1 cellular context compared by ENCODE assay signal in genomic region chr4:36269533-36269932, GRCh38.
TF ChIP-seq lines count a peak whose summit lies in the region.

No MANE protein-coding gene starts in this region.

TF ChIP-seq in WTC11, 78 proteins besides CTCF, POLR2A, EP300 and RAD21 (continued from another document):
- TF ChIP-seq HMGA2 (CRISPR knock-in tag; IDR thresholded peaks at IDR 0.05) (no peak), NFYB (CRISPR knock-in tag; conservative IDR thresholded peaks at IDR 0.05; ENCODE audit: low read depth) (no peak), KAT7 (CRISPR knock-in tag; IDR thresholded peaks at IDR 0.05; ENCODE audit: borderline replicate concordance) (no peak), RORB (CRISPR knock-in tag; IDR thresholded peaks at IDR 0.05) (no peak), PREB (CRISPR knock-in tag; IDR thresholded peaks at IDR 0.05; ENCODE audit: borderline replicate concordance) (no peak), ZNF416 (CRISPR knock-in tag; IDR thresholded peaks at IDR 0.05) (no peak)
- TF ChIP-seq, protein P1, sequence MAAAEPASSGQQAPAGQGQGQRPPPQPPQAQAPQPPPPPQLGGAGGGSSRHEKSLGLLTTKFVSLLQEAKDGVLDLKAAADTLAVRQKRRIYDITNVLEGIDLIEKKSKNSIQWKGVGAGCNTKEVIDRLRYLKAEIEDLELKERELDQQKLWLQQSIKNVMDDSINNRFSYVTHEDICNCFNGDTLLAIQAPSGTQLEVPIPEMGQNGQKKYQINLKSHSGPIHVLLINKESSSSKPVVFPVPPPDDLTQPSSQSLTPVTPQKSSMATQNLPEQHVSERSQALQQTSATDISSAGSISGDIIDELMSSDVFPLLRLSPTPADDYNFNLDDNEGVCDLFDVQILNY (CRISPR knock-in tag; IDR thresholded peaks at IDR 0.05), result no peak
- TF ChIP-seq, protein P2, sequence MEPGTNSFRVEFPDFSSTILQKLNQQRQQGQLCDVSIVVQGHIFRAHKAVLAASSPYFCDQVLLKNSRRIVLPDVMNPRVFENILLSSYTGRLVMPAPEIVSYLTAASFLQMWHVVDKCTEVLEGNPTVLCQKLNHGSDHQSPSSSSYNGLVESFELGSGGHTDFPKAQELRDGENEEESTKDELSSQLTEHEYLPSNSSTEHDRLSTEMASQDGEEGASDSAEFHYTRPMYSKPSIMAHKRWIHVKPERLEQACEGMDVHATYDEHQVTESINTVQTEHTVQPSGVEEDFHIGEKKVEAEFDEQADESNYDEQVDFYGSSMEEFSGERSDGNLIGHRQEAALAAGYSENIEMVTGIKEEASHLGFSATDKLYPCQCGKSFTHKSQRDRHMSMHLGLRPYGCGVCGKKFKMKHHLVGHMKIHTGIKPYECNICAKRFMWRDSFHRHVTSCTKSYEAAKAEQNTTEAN (CRISPR knock-in tag; IDR thresholded peaks at IDR 0.05), result no peak
